In genomic region chr16:2976673-2977072, GRCh38 we compare ENCODE assay signal across 28 cellular contexts. TPM values are rescaled to one million over a fixed set of nuclear protein-coding genes. Genes with fewer than 3 reads are reported as not detected.
"Had no signal": no experiment of that assay in that cellular context is flagged by ENCODE, and none has a peak within 500 bp of the region (broad histone marks: within the 10 kb centered on the region; RNA-seq: fewer than 3 reads in every experiment).

No MANE protein-coding gene starts in this region.

- H3K27ac ChIP-seq: coronary artery, heart left ventricle, spleen, thoracic aorta, transverse colon had no signal

- DNase-seq: effector CD4-positive, alpha-beta T cell; endodermal cell; heart left ventricle; kidney glomerular epithelial cell; mammary epithelial cell; naive thymus-derived CD4-positive, alpha-beta T cell; spleen; stimulated activated CD4-positive, alpha-beta T cell treated with anti-CD3 and anti-CD28 coated beads, Interleukin-15, amount 100 ng/mL, for 24 hours; stimulated activated CD4-positive, alpha-beta T cell treated with anti-CD3 and anti-CD28 coated beads, Interleukin-1b, Interleukin-23, amount 100 ng/mL, for 48 hours; stimulated activated CD4-positive, alpha-beta T cell treated with anti-CD3 and anti-CD28 coated beads, Interleukin-4, amount 100 ng/mL, for 24 hours; stimulated activated naive CD8-positive, alpha-beta T cell treated with anti-CD3 and anti-CD28 coated beads, Interleukin-15, amount 100 ng/mL, for 72 hours had no signal

- H3K4me3 ChIP-seq: coronary artery, heart left ventricle, spleen, thoracic aorta, transverse colon had no signal

- H3K36me3 ChIP-seq: thoracic aorta, transverse colon had no signal

- H3K9me3 ChIP-seq: heart left ventricle, spleen, thoracic aorta, transverse colon had no signal

RNA-seq across cellular contexts. Expression of gene PKMYT1, which starts 3.6 kb away (rescaled TPM):
- polyA plus RNA-seq: naive thymus-derived CD4-positive, alpha-beta T cell had no signal

RNA-seq across cellular contexts. Expression of gene KREMEN2, which starts 12.6 kb away (rescaled TPM):
- total RNA-seq: cerebellum; dermis microvascular lymphatic vessel endothelial cell; endothelial cell of umbilical vein; fibroblast of lung; frontal cortex; glomerular endothelial cell; liver; mesenteric fat pad; mononuclear cell; naive thymus-derived CD4-positive, alpha-beta T cell; osteocyte; right cardiac atrium; thoracic aorta had no signal
- polyA plus RNA-seq: endothelial cell of umbilical vein; fibroblast of lung; heart left ventricle; liver; naive thymus-derived CD4-positive, alpha-beta T cell; right cardiac atrium; urinary bladder had no signal

RNA-seq across cellular contexts. Expression of gene CLDN9, which starts 36.0 kb away (rescaled TPM):
- total RNA-seq: cerebellum, dermis microvascular lymphatic vessel endothelial cell, endothelial cell of umbilical vein, fibroblast of lung, frontal cortex, glomerular endothelial cell, mammary epithelial cell, mesenteric fat pad, mononuclear cell, osteocyte, skeletal muscle tissue, urinary bladder had no signal
- polyA plus RNA-seq: fibroblast of lung; mammary epithelial cell; naive thymus-derived CD4-positive, alpha-beta T cell; neural cell had no signal

RNA-seq across cellular contexts. Expression of gene CLDN6, which starts 41.3 kb away (rescaled TPM):
- total RNA-seq: cerebellum; dermis microvascular lymphatic vessel endothelial cell; endothelial cell of umbilical vein; fibroblast of lung; heart left ventricle; mammary epithelial cell; mesenteric fat pad; mononuclear cell; naive thymus-derived CD4-positive, alpha-beta T cell; right cardiac atrium; skeletal muscle tissue; spleen; thoracic aorta; transverse colon; urinary bladder had no signal
- polyA plus RNA-seq: liver; naive thymus-derived CD4-positive, alpha-beta T cell; neural cell; right cardiac atrium; spleen; urinary bladder had no signal
